11 cellular contexts compared by ENCODE assay signal in genomic region chr2:157785200-157785599, GRCh38.
DNase-seq lines count a peak whose midpoint lies in the region; ATAC-seq, FAIRE-seq and TF ChIP-seq lines count a peak whose summit lies in the region.
"Had no signal": no experiment of that assay in that cellular context is flagged by ENCODE, and none has a peak within 500 bp of the region (broad histone marks: within the 10 kb centered on the region; RNA-seq: fewer than 3 reads in every experiment).

No MANE protein-coding gene starts in this region.

- 28% methylated on average over 3 of the region's 3 CpGs for WGBS in K562 (ENCODE audit: insufficient coverage, low coverage, missing lambda C conversion rate)

- H3K4me2 ChIP-seq in K562 (ENCODE audit: insufficient read depth, low read length) = no peak overlapping the region

- no peaks in the 10 kb centered on the region for H3K36me3 Mint-ChIP-seq in glutamatergic neuron (ENCODE audit: unreplicated experiment)

- no peaks in the 10 kb centered on the region for H4K20me1 ChIP-seq in K562 (replicated peaks; ENCODE audit: control insufficient read depth, insufficient read depth, low read length)

- H3K79me2 ChIP-seq in ACC112 (ENCODE audit: control insufficient read depth, insufficient read depth, low read length, unreplicated experiment) (peaks cover 4% of the 10 kb centered on the region), K562 (ENCODE audit: control insufficient read depth, insufficient read depth, low read length) (peaks cover 3% of the 10 kb centered on the region; the same call in 1 of the 3 replicates)

- peak overlapping the region in 1 of 2 experiments; percentile 34; a peak in 1 of 4 replicates for H3K9ac ChIP-seq in K562 (ENCODE audit: insufficient read depth in 1 of 2, low read depth in 2 of 2, low read length in 2 of 2)

- ATAC-seq in K562 (no peak), lower lobe of right lung (peak in 1 of 2 donors; percentile 27), HG03280 (IDR thresholded peaks at IDR 0.05; ENCODE audit: unreplicated experiment) (no peak)
- ATAC-seq: stimulated activated naive B cell treated with anti-CD40 and anti-IgM and Interleukin-4, amounts not matched to agents 10 μg/mL and 1 μg/mL and 100 μg/mL, for 72 hours had no signal

- TF ChIP-seq POLR2A in K562 (conservative IDR thresholded peaks at IDR 0.05) = no peak

- TF ChIP-seq CTCF in K562 (IDR thresholded peaks at IDR 0.05 in 2 of 3, conservative IDR thresholded peaks at IDR 0.05 in 1 of 3; ENCODE audit: insufficient read depth in 2 of 3, low read depth in 1 of 3, low read length in 3 of 3) = no peak
- no peak for TF ChIP-seq CTCF in lower lobe of right lung (IDR thresholded peaks at IDR 0.05)
- no peak for TF ChIP-seq CTCF in glutamatergic neuron (IDR thresholded peaks at IDR 0.05; ENCODE audit: partially characterized antibody, unreplicated experiment)

- H3K27ac Mint-ChIP-seq in glutamatergic neuron (ENCODE audit: unreplicated experiment) = no peak overlapping the region
- H3K27ac Mint-ChIP-seq: stimulated activated naive B cell treated with anti-CD40 and anti-IgM and Interleukin-4, amounts not matched to agents 10 μg/mL and 1 μg/mL and 100 μg/mL, for 72 hours had no signal

- peaks cover 13% of the 10 kb centered on the region for H3K4me1 Mint-ChIP-seq in glutamatergic neuron (ENCODE audit: low read depth, unreplicated experiment)

- no peaks in the 10 kb centered on the region for H3K9me3 Mint-ChIP-seq in glutamatergic neuron (ENCODE audit: unreplicated experiment)
- H3K9me3 Mint-ChIP-seq: stimulated activated naive B cell treated with anti-CD40 and anti-IgM and Interleukin-4, amounts not matched to agents 10 μg/mL and 1 μg/mL and 100 μg/mL, for 72 hours had no signal

- H2AFZ ChIP-seq in ACC112 (ENCODE audit: low read length, unreplicated experiment) (no peak overlapping the region), K562 (ENCODE audit: low read depth, low read length) (no peak overlapping the region)

- H3K4me3 ChIP-seq in ACC112 (ENCODE audit: low read depth, low read length) = no peak overlapping the region
- no peak overlapping the region for H3K4me3 ChIP-seq in K562
- H3K4me3 ChIP-seq in lower lobe of right lung = no peak overlapping the region

- CTCF ChIA-PET in K562 (lab: Yijun Ruan, JAX; ENCODE audit: low intra/inter-chr PET ratio) = no interaction called here

- no peak for FAIRE-seq in K562 (lab: Jason Lieb, UNC)

- POLR2A ChIA-PET in K562 (lab: Yijun Ruan, JAX) = interaction anchor here (1.7 kb wide), 1 partner anchor 229 kb away, joined by 3 read pairs; no protein-coding TSS in a partner anchor

- H3K27me3 ChIP-seq in ACC112 (ENCODE audit: insufficient read depth, low read length) = no peaks in the 10 kb centered on the region
- H3K27me3 ChIP-seq in K562 (ENCODE audit: control insufficient read depth in 2 of 2, insufficient read depth in 2 of 2, low read length in 2 of 2) = no peaks in the 10 kb centered on the region
- no peaks in the 10 kb centered on the region for H3K27me3 ChIP-seq in lower lobe of right lung (ENCODE audit: low read depth)
- H3K27me3 ChIP-seq: BE2C had no signal

- no peaks in the 10 kb centered on the region for H3K9me1 ChIP-seq in K562 (ENCODE audit: control insufficient read depth, insufficient read depth, low read length)

- H3K27me3 Mint-ChIP-seq in glutamatergic neuron (ENCODE audit: unreplicated experiment) = no peaks in the 10 kb centered on the region
- H3K27me3 Mint-ChIP-seq: stimulated activated naive B cell treated with anti-CD40 and anti-IgM and Interleukin-4, amounts not matched to agents 10 μg/mL and 1 μg/mL and 100 μg/mL, for 72 hours had no signal

- intact Hi-C loops in K562 (cut with micrococcal nuclease) = no loop called here
- intact Hi-C loops in lower lobe of right lung (cut with DNase I) = loop anchor here (10.0 kb wide), 1 partner anchor 90 kb away; the partner anchor contains the start of gene ACVR1

- H3K9me3 ChIP-seq in K562 (replicated peaks; ENCODE audit: control insufficient read depth, insufficient read depth, low read depth, low read length) (no peaks in the 10 kb centered on the region; the same call in 1 of the 2 replicates), lower lobe of right lung (no peaks in the 10 kb centered on the region)
- H3K9me3 ChIP-seq: BE2C had no signal

- in situ Hi-C loops in K562 (cut with MboI) = no loop called here

- BruUV-seq in K562 (replicated peaks; lab: Mats Ljungman, UMichigan) = no TSS peak

- no peaks in the 10 kb centered on the region for H3K36me3 ChIP-seq in ACC112 (ENCODE audit: insufficient read depth, low read length)
- peaks cover 7% of the 10 kb centered on the region; the same call in 2 of the 3 replicates for H3K36me3 ChIP-seq in K562 (ENCODE audit: control insufficient read depth, insufficient read depth, low read length)
- peaks cover 2% of the 10 kb centered on the region for H3K36me3 ChIP-seq in lower lobe of right lung
- H3K36me3 ChIP-seq: BE2C had no signal

- H3K4me1 ChIP-seq in ACC112 (ENCODE audit: control insufficient read depth, insufficient read depth, low read length, unreplicated experiment) (peaks cover 24% of the 10 kb centered on the region), K562 (replicated peaks in 1 of 2; ENCODE audit: control insufficient read depth in 2 of 2, insufficient read depth in 2 of 2, low read length in 2 of 2) (peaks cover 22 to 75% of the 10 kb centered on the region in 2 experiments), lower lobe of right lung (peaks cover 65% of the 10 kb centered on the region)
- H3K4me1 ChIP-seq: BE2C had no signal

- TF ChIP-seq EP300 in K562 (IDR thresholded peaks at IDR 0.05; ENCODE audit: low read length) = no peak

- H3K27ac ChIP-seq in ACC112 (ENCODE audit: low read depth, low read length) (peak overlapping the region; percentile 51; the same call in 1 of the 2 replicates), K562 (ENCODE audit: extremely low read depth, low read depth, low read length) (no peak overlapping the region; the same call in 2 of the 3 replicates), lower lobe of right lung (peak overlapping the region; percentile 12)

- TF ChIP-seq RAD21 in K562 (CRISPR knock-in tag; conservative IDR thresholded peaks at IDR 0.05 in 1 of 2, IDR thresholded peaks at IDR 0.05 in 1 of 2) = no peak

- peak; percentile 12 for DNase-seq in NCI-H128 (lab: John Stamatoyannopoulos, UW; ENCODE audit: unreplicated experiment)
- DNase-seq in K562 (ENCODE audit: extremely low read depth in 1 of 4, low spot score in 3 of 4) = no peak
- no peak for DNase-seq in lower lobe of right lung
- DNase-seq in glutamatergic neuron = no peak
- DNase-seq in NCI-H187 (lab: John Stamatoyannopoulos, UW) = no peak
- no peak for DNase-seq in GF-D8 (lab: John Stamatoyannopoulos, UW)
- DNase-seq: BE2C; NCI-H774; stimulated activated naive B cell treated with anti-CD40 and anti-IgM and Interleukin-4, amounts not matched to agents 10 μg/mL and 1 μg/mL and 100 μg/mL, for 72 hours had no signal

- no peak overlapping the region for H3K4me3 Mint-ChIP-seq in glutamatergic neuron (ENCODE audit: unreplicated experiment)
- H3K4me3 Mint-ChIP-seq: stimulated activated naive B cell treated with anti-CD40 and anti-IgM and Interleukin-4, amounts not matched to agents 10 μg/mL and 1 μg/mL and 100 μg/mL, for 72 hours had no signal

TF ChIP-seq in K562, 482 proteins besides CTCF, POLR2A, EP300 and RAD21:
- peak; percentile 76 for TF ChIP-seq NFIC (IDR thresholded peaks at IDR 0.05)
- TF ChIP-seq NELFE (IDR thresholded peaks at IDR 0.05; ENCODE audit: insufficient read depth, insufficient read length) = no peak
- 0 out of 2 replicates have a peak, but pooled peaks have one; percentile 42 for TF ChIP-seq ZNF140 (CRISPR knock-in tag; IDR thresholded peaks at IDR 0.05)
- 0 out of 2 replicates have a peak, but pooled peaks have one; percentile 49 for TF ChIP-seq GATAD2B (IDR thresholded peaks at IDR 0.05; ENCODE audit: borderline replicate concordance)
